In genomic region chr3:146470424-146470990, GRCh38 we compare ENCODE assay signal across 14 cellular contexts. TPM values are rescaled to one million over a fixed set of nuclear protein-coding genes. Genes with fewer than 3 reads are reported as not detected.
A peak's percentile ranks its signal among the peaks of the same experiment; 100 is the strongest.
DNase-seq lines count a peak whose midpoint lies in the region; ATAC-seq and TF ChIP-seq lines count a peak whose summit lies in the region.
"Had no signal": no experiment of that assay in that cellular context is flagged by ENCODE, and none has a peak within 500 bp of the region (broad histone marks: within the 10 kb centered on the region; RNA-seq: fewer than 3 reads in every experiment).

No MANE protein-coding gene starts in this region.

- H3K27ac ChIP-seq in transverse colon (peak overlapping the region; percentile 57 to 85 (median 82)), MM.1S (ENCODE audit: low read length) (no peak overlapping the region)
- H3K27ac ChIP-seq: C4-2B had no signal

- peaks cover 2% of the 10 kb centered on the region for H3K27me3 Mint-ChIP-seq in activated naive CD4-positive, alpha-beta T cell treated with anti-CD3 and anti-CD28 coated beads, Interleukin-2, amount 50 U/mL, for 24 hours
- H3K27me3 Mint-ChIP-seq in central memory CD8-positive, alpha-beta T cell: peaks cover 25% of the 10 kb centered on the region

- no peaks in the 10 kb centered on the region for H3F3A ChIP-seq in MM.1S (ENCODE audit: insufficient read depth, low read length)

- no peak for DNase-seq in activated naive CD4-positive, alpha-beta T cell treated with Interleukin-2 at 50 U/mL for 16 hours
- DNase-seq in NCI-H2029 treated with DMSO at 0.1 percent for 48 hours (lab: John Stamatoyannopoulos, UW) (peak; percentile 50), transverse colon (no peak), MM.1S (no peak), SW480 (ENCODE audit: low spot score) (no peak)
- DNase-seq in central memory CD8-positive, alpha-beta T cell (ENCODE audit: low spot score in 2 of 2): no peak
- DNase-seq: effector CD4-positive, alpha-beta T cell; OCI-M1; stimulated activated CD4-positive, alpha-beta T cell treated with anti-CD3 and anti-CD28 coated beads, Interleukin-4, amount 100 ng/mL, for 1 hour had no signal

- H3K4me2 ChIP-seq in MM.1S (ENCODE audit: low read depth, low read length): no peak overlapping the region

- H3K9me3 ChIP-seq in transverse colon (no peaks in the 10 kb centered on the region), MM.1S (replicated peaks; ENCODE audit: insufficient read depth, low read length) (no peaks in the 10 kb centered on the region)
- H3K9me3 ChIP-seq: stomach had no signal

- 74% methylated on average over 3 to 9 of the region's 9 CpGs for WGBS in transverse colon (ENCODE audit: low coverage in 1 of 2), 2 donors

- no peak overlapping the region for H3K27ac Mint-ChIP-seq in activated naive CD4-positive, alpha-beta T cell treated with anti-CD3 and anti-CD28 coated beads, Interleukin-2, amount 50 U/mL, for 24 hours
- H3K27ac Mint-ChIP-seq in central memory CD8-positive, alpha-beta T cell (ENCODE audit: low read depth): no peak overlapping the region

- in situ Hi-C loops in transverse colon (cut with MboI; ENCODE audit: low pct_ligation_motif_present in 1 of 4, low pct_unique_long_range_greater_than_20kb in 1 of 4, low sequenced_read_pairs in 3 of 4): no loop called here

- no peak for ATAC-seq in central memory CD8-positive, alpha-beta T cell (replicated peaks; ENCODE audit: extremely low read depth, poor library complexity, severe bottlenecking)
- ATAC-seq in GM18870 (IDR thresholded peaks at IDR 0.05; ENCODE audit: unreplicated experiment): no peak

- no peaks in the 10 kb centered on the region for H3K27me3 ChIP-seq in transverse colon
- no peaks in the 10 kb centered on the region for H3K27me3 ChIP-seq in MM.1S (replicated peaks; ENCODE audit: insufficient read depth, low read length)
- H3K27me3 ChIP-seq: stomach had no signal

- no peaks in the 10 kb centered on the region for H3K36me3 Mint-ChIP-seq in activated naive CD4-positive, alpha-beta T cell treated with anti-CD3 and anti-CD28 coated beads, Interleukin-2, amount 50 U/mL, for 24 hours
- peaks cover 1% of the 10 kb centered on the region for H3K36me3 Mint-ChIP-seq in central memory CD8-positive, alpha-beta T cell (ENCODE audit: insufficient read depth)

- H3K9me2 ChIP-seq in MM.1S (replicated peaks; ENCODE audit: insufficient read depth, low read length): no peaks in the 10 kb centered on the region

- no peak overlapping the region for H2AFZ ChIP-seq in MM.1S (ENCODE audit: low read length)

- no peak for TF ChIP-seq CTCF in transverse colon (IDR thresholded peaks at IDR 0.05)
- TF ChIP-seq CTCF in MM.1S (IDR thresholded peaks at IDR 0.05; ENCODE audit: low read length): no peak

- H3K36me3 ChIP-seq in transverse colon: no peaks in the 10 kb centered on the region
- H3K36me3 ChIP-seq in MM.1S (replicated peaks; ENCODE audit: insufficient read depth, low read length): no peaks in the 10 kb centered on the region
- H3K36me3 ChIP-seq: stomach had no signal

- peak overlapping the region; percentile 81 for H3K4me3 Mint-ChIP-seq in activated naive CD4-positive, alpha-beta T cell treated with anti-CD3 and anti-CD28 coated beads, Interleukin-2, amount 50 U/mL, for 24 hours
- peak overlapping the region; percentile 81 for H3K4me3 Mint-ChIP-seq in central memory CD8-positive, alpha-beta T cell

- H3K4me1 ChIP-seq in transverse colon (peaks cover 0 to 12% (median 5%) of the 10 kb centered on the region in 4 donors), MM.1S (ENCODE audit: low read length) (no peaks in the 10 kb centered on the region)

- H4K20me1 ChIP-seq in MM.1S (ENCODE audit: insufficient read depth, low read length): no peaks in the 10 kb centered on the region

- H3K4me1 Mint-ChIP-seq in activated naive CD4-positive, alpha-beta T cell treated with anti-CD3 and anti-CD28 coated beads, Interleukin-2, amount 50 U/mL, for 24 hours: peaks cover 7% of the 10 kb centered on the region
- H3K4me1 Mint-ChIP-seq in central memory CD8-positive, alpha-beta T cell: no peaks in the 10 kb centered on the region

- H3K4me3 ChIP-seq in transverse colon (no peak overlapping the region), MM.1S (ENCODE audit: low read length) (no peak overlapping the region)

- intact Hi-C loops in transverse colon (cut with DNase I; ENCODE audit: low total_unique reads): no loop called here

- H3K9ac ChIP-seq in MM.1S (ENCODE audit: low read length): no peak overlapping the region

- H3K79me2 ChIP-seq in MM.1S (ENCODE audit: low read length): no peaks in the 10 kb centered on the region

- H3K9me3 Mint-ChIP-seq in activated naive CD4-positive, alpha-beta T cell treated with anti-CD3 and anti-CD28 coated beads, Interleukin-2, amount 50 U/mL, for 24 hours: no peaks in the 10 kb centered on the region
- H3K9me3 Mint-ChIP-seq in central memory CD8-positive, alpha-beta T cell: no peaks in the 10 kb centered on the region

- TF ChIP-seq POLR2A in transverse colon (IDR thresholded peaks at IDR 0.05): no peak

- no peak for TF ChIP-seq EP300 in transverse colon (IDR thresholded peaks at IDR 0.05; ENCODE audit: low read depth)

RNA-seq across cellular contexts. Expression of gene PLSCR2, which starts 1.1 kb away (rescaled TPM):
- total RNA-seq in transverse colon: 1 to 10 TPM in 2 of 4 donors, not detected in 2; 1.3 to 2.9 TPM
- total RNA-seq: astrocyte had no signal
